ENCODE assay signal across 11 cellular contexts in genomic region chr17:43599835-43600234, GRCh38. TPM values are rescaled to one million over a fixed set of nuclear protein-coding genes. Genes with fewer than 3 reads are reported as not detected.
A peak's percentile ranks its signal among the peaks of the same experiment; 100 is the strongest.
DNase-seq lines count a peak whose midpoint lies in the region; ATAC-seq and TF ChIP-seq lines count a peak whose summit lies in the region.
"Had no signal": no experiment of that assay in that cellular context is flagged by ENCODE, and none has a peak within 500 bp of the region (broad histone marks: within the 10 kb centered on the region; RNA-seq: fewer than 3 reads in every experiment).

No MANE protein-coding gene starts in this region.

- H2AFZ ChIP-seq in SK-N-SH (ENCODE audit: low read depth) = no peak overlapping the region

- no peaks in the 10 kb centered on the region for H3K9me2 ChIP-seq in SK-N-SH

- no peaks in the 10 kb centered on the region for H4K20me1 ChIP-seq in SK-N-SH (ENCODE audit: insufficient read depth)

- no peak overlapping the region for H3K9ac ChIP-seq in SK-N-SH

- no peak for TF ChIP-seq EP300 in SK-N-SH (IDR thresholded peaks at IDR 0.05; ENCODE audit: borderline replicate concordance in 1 of 2, low read depth in 1 of 2, low read length in 1 of 2)

- ATAC-seq in aorta (ENCODE audit: low FRiP score) = peak; percentile 27
- ATAC-seq: right lobe of liver had no signal

- peaks cover 14% of the 10 kb centered on the region for H3F3A ChIP-seq in SK-N-SH (replicated peaks; ENCODE audit: insufficient read depth)

- H3K4me3 ChIP-seq in SK-N-SH (ENCODE audit: low read depth in 2 of 2, low read length in 1 of 2) (no peak overlapping the region), aorta (ENCODE audit: low read length in 2 of 2) (no peak overlapping the region), coronary artery (no peak overlapping the region), dorsolateral prefrontal cortex (no peak overlapping the region)
- H3K4me3 ChIP-seq: heart left ventricle, right lobe of liver had no signal

- intact Hi-C loops in aorta (cut with DNase I) (no loop called here), dorsolateral prefrontal cortex (cut with DNase I) (no loop called here)

- no peaks in the 10 kb centered on the region for H3K9me3 ChIP-seq in SK-N-SH
- H3K9me3 ChIP-seq in aorta (ENCODE audit: control insufficient read depth, low read length) = no peaks in the 10 kb centered on the region
- H3K9me3 ChIP-seq: heart left ventricle, right lobe of liver had no signal

- H3K27ac ChIP-seq in SK-N-SH (ENCODE audit: low read depth in 2 of 2, low read length in 1 of 2) = no peak overlapping the region
- H3K27ac ChIP-seq in aorta (ENCODE audit: low read depth in 1 of 2, low read length in 2 of 2) = no peak overlapping the region
- no peak overlapping the region for H3K27ac ChIP-seq in coronary artery
- no peak overlapping the region for H3K27ac ChIP-seq in dorsolateral prefrontal cortex
- H3K27ac ChIP-seq: heart left ventricle, right lobe of liver had no signal

- POLR2A ChIA-PET in SK-N-SH (lab: Yijun Ruan, JAX) = no interaction called here

- H3K4me2 ChIP-seq in SK-N-SH = no peak overlapping the region

- DNase-seq in SIG-M5 treated with dmso at 0.1 percent for 504 hours (lab: John Stamatoyannopoulos, UW; ENCODE audit: unreplicated experiment) (peak; percentile 78), SIG-M5 (lab: John Stamatoyannopoulos, UW) (no peak), SK-N-SH (no peak), fibroblast of peridontal ligament (ENCODE audit: extremely low read depth) (peak; percentile 87), aorta (no peak), coronary artery (ENCODE audit: low spot score) (no peak), NCI-H510A (lab: John Stamatoyannopoulos, UW) (no peak), dorsolateral prefrontal cortex (no peak)
- DNase-seq: heart left ventricle, NCI-H1694 treated with DMSO at 0.1 percent for 48 hours, right lobe of liver had no signal

- no peaks in the 10 kb centered on the region for H3K36me3 ChIP-seq in SK-N-SH (replicated peaks in 1 of 2; ENCODE audit: control insufficient read depth in 1 of 2, insufficient read depth in 2 of 2, low read length in 1 of 2)
- no peaks in the 10 kb centered on the region for H3K36me3 ChIP-seq in aorta (ENCODE audit: control insufficient read depth in 1 of 2, insufficient read depth in 2 of 2, low read length in 1 of 2)
- H3K36me3 ChIP-seq: heart left ventricle, right lobe of liver had no signal

- CTCF ChIA-PET in SK-N-SH (lab: Yijun Ruan, JAX) = interaction anchor here (3.0 kb wide), 1 partner anchor 23 kb away, joined by 13 read pairs; no protein-coding TSS in a partner anchor

- no peaks in the 10 kb centered on the region for H3K27me3 ChIP-seq in SK-N-SH (ENCODE audit: insufficient read depth)
- H3K27me3 ChIP-seq in aorta (ENCODE audit: control insufficient read depth in 1 of 2, insufficient read depth in 2 of 2, low read length in 1 of 2) = no peaks in the 10 kb centered on the region
- no peaks in the 10 kb centered on the region for H3K27me3 ChIP-seq in dorsolateral prefrontal cortex
- H3K27me3 ChIP-seq: heart left ventricle, right lobe of liver had no signal

- H3K79me2 ChIP-seq in SK-N-SH (ENCODE audit: insufficient read depth) = no peaks in the 10 kb centered on the region

- peaks cover 2 to 7% of the 10 kb centered on the region in 2 experiments; a peak in 2 of 4 replicates for H3K4me1 ChIP-seq in SK-N-SH (ENCODE audit: control insufficient read depth in 1 of 2, insufficient read depth in 2 of 2, low read depth in 1 of 2, low read length in 1 of 2)
- H3K4me1 ChIP-seq in aorta (ENCODE audit: control insufficient read depth in 1 of 2, insufficient read depth in 2 of 2, low read length in 2 of 2) = no peaks in the 10 kb centered on the region
- H3K4me1 ChIP-seq: right lobe of liver had no signal

- no peak for TF ChIP-seq RAD21 in SK-N-SH (IDR thresholded peaks at IDR 0.05; ENCODE audit: low read length)

- 66% methylated on average over 3 of the region's 3 CpGs for WGBS in SK-N-SH (ENCODE audit: low lambda C conversion rate)
- WGBS in aorta, 2 donors = 96 to 97% methylated on average over 3 of the region's 3 CpGs

- no peak for TF ChIP-seq CTCF in SK-N-SH (IDR thresholded peaks at IDR 0.05)
- no peak for TF ChIP-seq CTCF in coronary artery (IDR thresholded peaks at IDR 0.05)
- no peak for TF ChIP-seq CTCF in dorsolateral prefrontal cortex (IDR thresholded peaks at IDR 0.05 in 54 of 56, conservative IDR thresholded peaks at IDR 0.05 in 2 of 56; ENCODE audit: low read depth in 1 of 56, partially characterized antibody in 56 of 56)

TF ChIP-seq in SK-N-SH, 30 proteins besides CTCF, POLR2A, EP300 and RAD21:
- TF ChIP-seq JUND (IDR thresholded peaks at IDR 0.05) (peak; percentile 41; the same call in 1 of the 2 replicates), FOSL2 (IDR thresholded peaks at IDR 0.05; ENCODE audit: borderline replicate concordance, low read depth) (peak; percentile 60; the same call in 1 of the 2 replicates), POLR2AphosphoS5 (IDR thresholded peaks at IDR 0.05; ENCODE audit: low read depth, low read length) (no peak), NFIC (IDR thresholded peaks at IDR 0.05; ENCODE audit: borderline replicate concordance) (peak; percentile 45; the same call in 1 of the 2 replicates), YY1 (IDR thresholded peaks at IDR 0.05; ENCODE audit: low read depth) (no peak), TCF12 (IDR thresholded peaks at IDR 0.05) (peak; percentile 57; the same call in 1 of the 2 replicates), NRF1 (IDR thresholded peaks at IDR 0.05; ENCODE audit: low read depth, low read length) (no peak), TEAD4 (IDR thresholded peaks at IDR 0.05; ENCODE audit: borderline replicate concordance, insufficient read depth) (no peak), GATA2 (CRISPR knock-in tag; IDR thresholded peaks at IDR 0.05) (no peak), USF1 (IDR thresholded peaks at IDR 0.05; ENCODE audit: borderline replicate concordance, low read depth) (no peak), MXI1 (IDR thresholded peaks at IDR 0.05; ENCODE audit: low read depth, low read length) (no peak)

RNA-seq across cellular contexts. Expression of gene ETV4, which starts 53.7 kb away (rescaled TPM):
- polyA plus RNA-seq in SK-N-SH (2012; rRNA removed) = 27.3 and 33.2 TPM in 2 replicates
- polyA plus RNA-seq in SK-N-SH (2012; cell fraction: cytosol; rRNA removed) = 12.5 and 20.4 TPM in 2 replicates
- 58.0 and 63.3 TPM in 2 replicates for polyA plus RNA-seq in SK-N-SH (2012; cell fraction: nucleus; rRNA removed)
- 1 to 10 TPM; 1.1 to 2.3 TPM for total RNA-seq in aorta
- 1 to 10 TPM in 1 of 2 donors, under 1 TPM in 1; 0.50 to 5.8 TPM for polyA plus RNA-seq in aorta
- 10 to 100 TPM in 1 of 120 experiments, 1 to 10 TPM in 65, under 1 TPM in 51, not detected in 3; 0.20 to 15.2 (median 1.1) TPM for total RNA-seq in dorsolateral prefrontal cortex

Comparison
In these comparisons a context has a peak if more than half of its experiments do, and no peak if none do; other contexts are left out.
1. DNase-seq: peak in SIG-M5 treated with dmso at 0.1 percent for 504 hours (single experiment) and fibroblast of peridontal ligament (single experiment); none in SIG-M5 (single experiment), SK-N-SH (single experiment), aorta (0 of 2), coronary artery (single experiment), NCI-H510A (single experiment) and dorsolateral prefrontal cortex (0 of 10).